10 cellular contexts compared by ENCODE assay signal in genomic region chr6:17863971-17864754, GRCh38.
DNase-seq lines count a peak whose midpoint lies in the region; ATAC-seq and TF ChIP-seq lines count a peak whose summit lies in the region.
"Had no signal": no experiment of that assay in that cellular context is flagged by ENCODE, and none has a peak within 500 bp of the region (broad histone marks: within the 10 kb centered on the region; RNA-seq: fewer than 3 reads in every experiment).

No MANE protein-coding gene starts in this region.

- peaks cover 62% of the 10 kb centered on the region for H3K4me1 ChIP-seq in GM23248 (ENCODE audit: insufficient read depth)
- H3K4me1 ChIP-seq in cardiac muscle cell (ENCODE audit: low read depth): peaks cover 10% of the 10 kb centered on the region
- H3K4me1 ChIP-seq in effector memory CD4-positive, alpha-beta T cell (ENCODE audit: control insufficient read depth, insufficient read depth, low read length, poor library complexity, severe bottlenecking): no peaks in the 10 kb centered on the region

- H3K27ac ChIP-seq in GM23248 (peak overlapping the region; percentile 98), cardiac muscle cell (peak overlapping the region; percentile 64)
- no peak overlapping the region for H3K27ac ChIP-seq in effector memory CD4-positive, alpha-beta T cell (ENCODE audit: insufficient read depth, low read length, poor library complexity, severe bottlenecking)

- H3K4me2 ChIP-seq in GM23248 (ENCODE audit: unreplicated experiment): peak overlapping the region; percentile 74

- H3K9me3 ChIP-seq in GM23248 (ENCODE audit: low read depth): no peaks in the 10 kb centered on the region
- no peaks in the 10 kb centered on the region for H3K9me3 ChIP-seq in cardiac muscle cell (ENCODE audit: low read depth)
- H3K9me3 ChIP-seq in effector memory CD4-positive, alpha-beta T cell (ENCODE audit: control insufficient read depth, low read length): no peaks in the 10 kb centered on the region

- ATAC-seq in sciatic nerve: peak; percentile 66

- in situ Hi-C loops in GM23248 (cut with MboI): no loop called here

- TF ChIP-seq CTCF in cardiac muscle cell (IDR thresholded peaks at IDR 0.05; ENCODE audit: low read depth, low read length): no peak

- H3K4me3 ChIP-seq in GM23248 (peak overlapping the region; percentile 21; the same call in 1 of the 2 replicates), cardiac muscle cell (no peak overlapping the region)
- H3K4me3 ChIP-seq in effector memory CD4-positive, alpha-beta T cell (ENCODE audit: insufficient read depth, low read depth, low read length, poor library complexity, severe bottlenecking): no peak overlapping the region

- intact Hi-C loops in sciatic nerve (cut with DNase I): no loop called here

- H3K36me3 ChIP-seq in GM23248 (ENCODE audit: low read depth) (no peaks in the 10 kb centered on the region), cardiac muscle cell (no peaks in the 10 kb centered on the region)
- H3K36me3 ChIP-seq in effector memory CD4-positive, alpha-beta T cell (ENCODE audit: control insufficient read depth, insufficient read depth, low read length): no peaks in the 10 kb centered on the region

- H3F3A ChIP-seq in GM23248 (ENCODE audit: insufficient read depth): peaks cover 73% of the 10 kb centered on the region

- 12 to 14% methylated on average over 11 of the region's 11 CpGs for WGBS in GM23248 (ENCODE audit: low coverage in 1 of 2, low lambda C conversion rate in 2 of 2, missing lambda C conversion rate in 2 of 2), 2 experiments

- H4K20me1 ChIP-seq in GM23248 (ENCODE audit: insufficient read depth): no peaks in the 10 kb centered on the region

- H3K9ac ChIP-seq in GM23248: peak overlapping the region; percentile 77

- no peaks in the 10 kb centered on the region for H3K27me3 ChIP-seq in GM23248 (replicated peaks; ENCODE audit: insufficient read depth)
- H3K27me3 ChIP-seq in cardiac muscle cell: no peaks in the 10 kb centered on the region
- H3K27me3 ChIP-seq in effector memory CD4-positive, alpha-beta T cell (replicated peaks; ENCODE audit: control insufficient read depth, insufficient read depth, low read length, poor library complexity, severe bottlenecking): no peaks in the 10 kb centered on the region

- no peaks in the 10 kb centered on the region for H3K9me2 ChIP-seq in GM23248 (ENCODE audit: insufficient read depth)

- no peak overlapping the region for H2AFZ ChIP-seq in GM23248

- peak; percentile 93 for DNase-seq in GM23248
- peak; percentile 66 for DNase-seq in amniotic epithelial cell (ENCODE audit: low read depth)
- no peak for DNase-seq in cardiac muscle cell (ENCODE audit: low read depth in 1 of 2, low spot score in 1 of 2)
- DNase-seq in sciatic nerve (ENCODE audit: low spot score): no peak
- no peak for DNase-seq in effector memory CD4-positive, alpha-beta T cell
- DNase-seq in activated CD4-positive, alpha-beta T cell treated with anti-CD3 and anti-CD28 coated beads for 48 hours: no peak
- no peak for DNase-seq in NCI-H446 (lab: John Stamatoyannopoulos, UW)
- no peak for DNase-seq in CD1c-positive myeloid dendritic cell (ENCODE audit: extremely low spot score)
- DNase-seq: activated CD8-positive, alpha-beta memory T cell treated with anti-CD3 and anti-CD28 coated beads, Interleukin-2, amount 50 U/mL, for 4 hours; NCI-H524 had no signal

- peaks cover 28% of the 10 kb centered on the region for H3K79me2 ChIP-seq in GM23248 (ENCODE audit: insufficient read depth)

Comparison
In these comparisons a context has a peak if more than half of its experiments do, and no peak if none do; other contexts are left out.
1. DNase-seq: peak in GM23248 (single experiment) and amniotic epithelial cell (single experiment); none in cardiac muscle cell (0 of 2), sciatic nerve (single experiment), effector memory CD4-positive, alpha-beta T cell (0 of 3), activated CD4-positive, alpha-beta T cell treated with anti-CD3 and anti-CD28 coated beads for 48 hours (single experiment), NCI-H446 (0 of 2) and CD1c-positive myeloid dendritic cell (single experiment).